In the genomic region with DNA sequence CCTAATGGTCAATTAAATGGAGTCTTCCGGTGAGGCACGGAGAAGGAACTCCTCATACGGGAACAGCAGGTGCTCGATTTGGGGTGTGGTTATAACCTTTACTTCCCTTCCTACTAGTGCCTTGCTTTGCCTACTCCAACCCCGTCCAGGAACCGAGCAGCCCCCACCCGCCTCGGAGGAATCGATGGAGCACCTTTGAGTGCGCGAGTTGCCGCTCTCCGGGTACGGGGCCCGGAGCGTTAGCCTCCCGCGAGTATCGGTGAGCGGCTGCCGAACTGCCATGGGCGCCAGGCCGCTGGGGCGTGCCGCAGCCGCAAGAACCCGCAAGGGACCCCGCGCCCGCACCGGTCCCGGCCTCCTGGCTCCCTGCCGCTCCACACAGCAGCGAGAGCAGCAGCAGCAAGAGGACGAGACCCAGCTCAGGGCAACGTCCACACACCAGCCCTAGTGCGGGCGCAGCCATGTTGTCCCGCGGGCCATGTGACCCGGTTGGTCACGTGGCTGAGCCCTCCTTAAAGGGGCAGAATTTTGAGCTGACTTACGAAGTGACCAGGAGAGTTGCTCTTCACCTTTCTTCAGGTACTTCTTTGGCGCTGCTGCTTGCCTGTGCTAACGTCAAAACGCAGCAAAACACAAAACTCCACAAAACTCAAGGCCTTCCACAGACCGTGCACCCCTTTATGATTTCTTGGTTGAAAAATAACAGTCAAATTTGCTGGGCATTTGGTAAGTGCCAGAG, we compare ENCODE assay signal across 8 cellular contexts. TPM values are rescaled to one million over a fixed set of nuclear protein-coding genes. Genes with fewer than 3 reads are reported as not detected.
A peak's percentile ranks its signal among the peaks of the same experiment; 100 is the strongest.
DNase-seq lines count a peak whose midpoint lies in the region; ATAC-seq and TF ChIP-seq lines count a peak whose summit lies in the region.

A gene (minus strand): TSS at position 487 of the 739 bp plus-strand sequence. CDS start 24 bp downstream, at position 463.

- TF ChIP-seq POLR2A in adrenal gland (IDR thresholded peaks at IDR 0.05): peak; percentile 66 to 74
- peak in 1 of 2 donors; percentile 53 for TF ChIP-seq POLR2A in heart left ventricle (IDR thresholded peaks at IDR 0.05)
- peak in 1 of 2 donors; percentile 56 for TF ChIP-seq POLR2A in tibial nerve (IDR thresholded peaks at IDR 0.05)

- DNase-seq in HAP-1 (ENCODE audit: low spot score in 2 of 2) (peak; percentile 59 to 81), MG63 (peak; percentile 68), T follicular helper cell (ENCODE audit: low read depth) (peak; percentile 64), adrenal gland (peak; percentile 76 to 86 (median 79)), heart left ventricle (peak; percentile 77 to 87 (median 81)), pons (ENCODE audit: low spot score) (peak; percentile 85), tibial nerve (ENCODE audit: low spot score in 2 of 2) (peak; percentile 68 to 78)

- H3K4me1 ChIP-seq in HAP-1 (peaks cover 3% of the 10 kb centered on the region; the same call in 1 of the 2 replicates), adrenal gland (replicated peaks in 1 of 2) (peaks cover 4 to 18% of the 10 kb centered on the region in 2 donors), heart left ventricle (peaks cover 0 to 22% (median 13%) of the 10 kb centered on the region in 12 donors), tibial nerve (peaks cover 0 to 19% (median 4%) of the 10 kb centered on the region in 4 donors)

- TF ChIP-seq CTCF in adrenal gland (IDR thresholded peaks at IDR 0.05): no peak
- TF ChIP-seq CTCF in heart left ventricle (IDR thresholded peaks at IDR 0.05): no peak
- no peak for TF ChIP-seq CTCF in tibial nerve (IDR thresholded peaks at IDR 0.05)

- TF ChIP-seq EP300 in tibial nerve (IDR thresholded peaks at IDR 0.05): peak in 1 of 2 donors; percentile 93

- in situ Hi-C loops in HAP-1 (cut with MboI; ENCODE audit: low sequenced_read_pairs): no loop called here

- ATAC-seq in heart left ventricle: peak; percentile 97 to 99 (median 99)

- H3K9me3 ChIP-seq in HAP-1 (no peaks in the 10 kb centered on the region), MG63 (no peaks in the 10 kb centered on the region), adrenal gland (replicated peaks in 1 of 3) (no peaks in the 10 kb centered on the region), heart left ventricle (no peaks in the 10 kb centered on the region), tibial nerve (no peaks in the 10 kb centered on the region)

- no peaks in the 10 kb centered on the region for H3K27me3 ChIP-seq in HAP-1 (ENCODE audit: low read depth)
- no peaks in the 10 kb centered on the region for H3K27me3 ChIP-seq in MG63
- no peaks in the 10 kb centered on the region for H3K27me3 ChIP-seq in adrenal gland
- H3K27me3 ChIP-seq in heart left ventricle: no peaks in the 10 kb centered on the region
- H3K27me3 ChIP-seq in tibial nerve: no peaks in the 10 kb centered on the region

- H3K27ac ChIP-seq in adrenal gland: peak within 1 kb of the TSS in 4 of 5 donors; percentile 78 to 92 (median 86)
- H3K27ac ChIP-seq in heart left ventricle: peak within 1 kb of the TSS in 11 of 12 donors; percentile 53 to 90 (median 80)
- H3K27ac ChIP-seq in tibial nerve: peak within 1 kb of the TSS; percentile 61 to 90 (median 81)

- intact Hi-C loops in adrenal gland (cut with DNase I): loop anchor here in 1 of 2 donors (10.0 kb wide), 1 partner anchor 112 kb away; no protein-coding TSS in a partner anchor
- intact Hi-C loops in heart left ventricle (cut with DNase I): loop anchor here in 1 of 10 donors (2.0 kb wide), 1 partner anchor 26 kb away; a partner anchor contains a TSS

- 0 to 1% (median 1%) methylated on average over 15 to 47 of the region's 47 CpGs for WGBS in adrenal gland, 4 donors
- WGBS in heart left ventricle, 4 donors: 0 to 1% (median 1%) methylated on average over 17 to 47 of the region's 47 CpGs
- 0 to 2% methylated on average over 21 to 37 of the region's 47 CpGs for WGBS in tibial nerve, 2 donors

- no peaks in the 10 kb centered on the region for H3K36me3 ChIP-seq in HAP-1 (replicated peaks)
- H3K36me3 ChIP-seq in MG63: no peaks in the 10 kb centered on the region
- no peaks in the 10 kb centered on the region for H3K36me3 ChIP-seq in adrenal gland (replicated peaks in 1 of 2)
- no peaks in the 10 kb centered on the region for H3K36me3 ChIP-seq in heart left ventricle
- no peaks in the 10 kb centered on the region for H3K36me3 ChIP-seq in tibial nerve

- H3K4me3 ChIP-seq in GM08714 (ENCODE audit: low read length): peak within 1 kb of the TSS; percentile 97
- peak within 1 kb of the TSS; percentile 80 for H3K4me3 ChIP-seq in HAP-1
- H3K4me3 ChIP-seq in MG63: peak within 1 kb of the TSS; percentile 60
- peak within 1 kb of the TSS; percentile 62 to 99 (median 88) for H3K4me3 ChIP-seq in adrenal gland
- H3K4me3 ChIP-seq in heart left ventricle: peak within 1 kb of the TSS; percentile 71 to 97 (median 88)
- H3K4me3 ChIP-seq in tibial nerve: peak within 1 kb of the TSS; percentile 63 to 99 (median 89)

RNA-seq across cellular contexts. Expression of the gene that starts here (rescaled TPM):
- 29.7 and 37.1 TPM in 2 replicates for total RNA-seq in MG63 (2014; rRNA removed; shearing (Covaris generic); ENCODE audit: low replicate concordance)
- total RNA-seq in adrenal gland (100 to 1,000 TPM in 1 of 8 donors, 10 to 100 TPM in 7; 27.0 to 109 (median 41.7) TPM), heart left ventricle (10 to 100 TPM in 5 of 9 donors, 1 to 10 TPM in 4; 5.8 to 21.1 (median 11.2) TPM), tibial nerve (10 to 100 TPM; 49.2 to 70.6 (median 63.8) TPM)
- polyA plus RNA-seq in adrenal gland (10 to 100 TPM in 2 of 3 donors, 1 to 10 TPM in 1; 8.0 to 23.3 (median 11.5) TPM), heart left ventricle (10 to 100 TPM in 1 of 2 donors, 1 to 10 TPM in 1; 3.9 to 14.0 TPM)

Comparison
In these comparisons a context has a peak if more than half of its experiments do, and no peak if none do; other contexts are left out.
1. Peak in every context shown above with its lines: DNase-seq, ATAC-seq, H3K4me3 ChIP-seq and H3K27ac ChIP-seq.